12 cellular contexts compared by ENCODE assay signal in genomic region chr5:161064800-161065199, GRCh38.
"Had no signal": no experiment of that assay in that cellular context is flagged by ENCODE, and none has a peak within 500 bp of the region (broad histone marks: within the 10 kb centered on the region; RNA-seq: fewer than 3 reads in every experiment).

No MANE protein-coding gene starts in this region.

- H3K27me3 ChIP-seq: gastroesophageal sphincter, tibial artery, uterus had no signal

- H3K4me1 ChIP-seq: gastroesophageal sphincter, tibial artery, uterus had no signal

- H3K27ac ChIP-seq: gastroesophageal sphincter, tibial artery, uterus had no signal

- H3K36me3 ChIP-seq: gastroesophageal sphincter, tibial artery, uterus had no signal

- H3K4me3 ChIP-seq: gastroesophageal sphincter, tibial artery, uterus had no signal

- H3K9me3 ChIP-seq: gastroesophageal sphincter, tibial artery, uterus had no signal

- DNase-seq: activated CD4-positive, CD25-positive, alpha-beta regulatory T cell; activated effector memory CD4-positive, alpha-beta T cell treated with Interleukin-2 at 50 U/mL for 16 hours; activated T-cell treated with anti-CD3 and anti-CD28 coated beads, Interleukin-2, amount 50 U/mL, for 1 hour; amniotic stem cell; effector memory CD8-positive, alpha-beta T cell; naive thymus-derived CD8-positive, alpha-beta T cell; posterior cingulate gyrus; right cardiac atrium; small intestine; tibial artery; uterus had no signal
